9 cellular contexts compared by ENCODE assay signal in genomic region chr1:110083453-110084225, GRCh38. TPM values are rescaled to one million over a fixed set of nuclear protein-coding genes. Genes with fewer than 3 reads are reported as not detected.
DNase-seq lines count a peak whose midpoint lies in the region; ATAC-seq and TF ChIP-seq lines count a peak whose summit lies in the region.
"Had no signal": no experiment of that assay in that cellular context is flagged by ENCODE, and none has a peak within 500 bp of the region (broad histone marks: within the 10 kb centered on the region; RNA-seq: fewer than 3 reads in every experiment).

No MANE protein-coding gene starts in this region.

- no peaks in the 10 kb centered on the region for H3K36me3 ChIP-seq in ascending aorta
- no peaks in the 10 kb centered on the region for H3K36me3 ChIP-seq in lung (ENCODE audit: control insufficient read depth in 2 of 2, insufficient read depth in 2 of 2, low read length in 2 of 2)
- no peaks in the 10 kb centered on the region for H3K36me3 ChIP-seq in testis (ENCODE audit: low read depth, missing control alignments)
- no peaks in the 10 kb centered on the region for H3K36me3 ChIP-seq in brain microvascular endothelial cell (replicated peaks)

- no peaks in the 10 kb centered on the region for H3K27me3 ChIP-seq in ascending aorta
- no peaks in the 10 kb centered on the region for H3K27me3 ChIP-seq in lung (ENCODE audit: control insufficient read depth, insufficient read depth)
- no peaks in the 10 kb centered on the region for H3K27me3 ChIP-seq in testis
- peaks cover 49% of the 10 kb centered on the region for H3K27me3 ChIP-seq in brain microvascular endothelial cell (replicated peaks)

- H3K4me3 ChIP-seq in ascending aorta (peak overlapping the region; percentile 62 to 78), lung (peak overlapping the region; percentile 31), testis (peak overlapping the region; percentile 65 to 66), brain microvascular endothelial cell (ENCODE audit: low read depth, low read length) (no peak overlapping the region)

- ATAC-seq in lung (ENCODE audit: insufficient read depth, low FRiP score): peak; percentile 17
- ATAC-seq in HG03520 (IDR thresholded peaks at IDR 0.05; ENCODE audit: unreplicated experiment): no peak

- intact Hi-C loops in ascending aorta (cut with DNase I): no loop called here
- intact Hi-C loops in testis (cut with DNase I; ENCODE audit: low total_unique reads): no loop called here

- 6 to 10% methylated on average over 42 to 47 of the region's 47 CpGs for WGBS in lung, 2 donors
- WGBS in testis, 2 donors: 31 to 43% methylated on average over 47 of the region's 47 CpGs

- peak; percentile 24 for DNase-seq in SIG-M5 treated with dmso at 0.1 percent for 504 hours (lab: John Stamatoyannopoulos, UW; ENCODE audit: unreplicated experiment)
- no peak for DNase-seq in SIG-M5 (lab: John Stamatoyannopoulos, UW)
- no peak for DNase-seq in ascending aorta (ENCODE audit: low spot score in 2 of 2)
- no peak for DNase-seq in lung (ENCODE audit: low spot score)
- DNase-seq in testis: no peak
- DNase-seq in brain microvascular endothelial cell: no peak
- DNase-seq in NCI-H82 (lab: John Stamatoyannopoulos, UW): no peak

- H3K27ac ChIP-seq in ascending aorta (peak overlapping the region; percentile 73 to 75), lung (ENCODE audit: low read depth in 1 of 2, low read length in 1 of 2) (peak overlapping the region in 1 of 2 donors; percentile 60), testis (peak overlapping the region; percentile 47 to 79), brain microvascular endothelial cell (no peak overlapping the region)

- TF ChIP-seq CTCF in ascending aorta (IDR thresholded peaks at IDR 0.05) (no peak), lung (IDR thresholded peaks at IDR 0.05; ENCODE audit: control extremely low read depth, extremely low read depth) (no peak), testis (IDR thresholded peaks at IDR 0.05) (no peak), brain microvascular endothelial cell (IDR thresholded peaks at IDR 0.05; ENCODE audit: low read depth, low read length, missing control alignments) (no peak)

- H3K9me3 ChIP-seq in ascending aorta (no peaks in the 10 kb centered on the region), lung (ENCODE audit: control insufficient read depth in 2 of 2, insufficient read depth in 1 of 2, low read length in 1 of 2) (no peaks in the 10 kb centered on the region), testis (no peaks in the 10 kb centered on the region)

- no peak for TF ChIP-seq POLR2A in testis (IDR thresholded peaks at IDR 0.05)

- no peaks in the 10 kb centered on the region for H3K4me1 ChIP-seq in ascending aorta
- H3K4me1 ChIP-seq in lung (ENCODE audit: control insufficient read depth in 2 of 2, insufficient read depth in 2 of 2, low read length in 2 of 2): peaks cover 0 to 8% of the 10 kb centered on the region in 2 donors
- H3K4me1 ChIP-seq in testis: peaks cover 19% of the 10 kb centered on the region

- in situ Hi-C loops in brain microvascular endothelial cell (cut with HindIII; ENCODE audit: low pct_ligation_motif_present, low sequenced_read_pairs): no loop called here

RNA-seq across cellular contexts. Expression of gene ALX3, which starts 13.2 kb away (rescaled TPM):
- total RNA-seq in ascending aorta (not detected), lung (not detected), testis (under 1 TPM; 0.31 to 0.79 TPM)
- polyA plus RNA-seq in lung (under 1 TPM; 0.13 to 0.16 TPM), testis (ENCODE audit: insufficient read depth, low read depth, low replicate concordance) (0.49 TPM)
- total RNA-seq: OCI-LY7 had no signal

RNA-seq across cellular contexts. Expression of gene UBL4B, which starts 28.6 kb away (rescaled TPM):
- total RNA-seq in ascending aorta (not detected), lung (not detected), testis (10 to 100 TPM; 34.1 to 95.5 TPM)
- polyA plus RNA-seq in lung (not detected), testis (ENCODE audit: insufficient read depth, low read depth, low replicate concordance) (105 TPM)
- total RNA-seq: OCI-LY7 had no signal

RNA-seq across cellular contexts. Expression of gene STRIP1, which starts 49.2 kb away (rescaled TPM):
- total RNA-seq in ascending aorta: 20.0 TPM
- total RNA-seq in lung: 10 to 100 TPM; 36.1 to 68.2 TPM
- polyA plus RNA-seq in lung: 10 to 100 TPM; 11.7 to 20.8 TPM
- 100 to 1,000 TPM in 1 of 2 donors, 10 to 100 TPM in 1; 85.8 to 103 TPM for total RNA-seq in testis
- polyA plus RNA-seq in testis (ENCODE audit: insufficient read depth, low read depth, low replicate concordance): 49.9 TPM

Comparison
In these comparisons a context has a peak if more than half of its experiments do, and no peak if none do; other contexts are left out.
1. RNA of gene UBL4B, which starts 28.6 kb away (total RNA-seq): 34.1 to 95.5 TPM in testis; not detected in lung and not detected in ascending aorta (single experiment); every median in the first group is over 10 times any median in the second.